18 cellular contexts compared by ENCODE assay signal in genomic region chr9:87871425-87872078, GRCh38. TPM values are rescaled to one million over a fixed set of nuclear protein-coding genes. Genes with fewer than 3 reads are reported as not detected.
DNase-seq lines count a peak whose midpoint lies in the region; ATAC-seq and TF ChIP-seq lines count a peak whose summit lies in the region.
"Had no signal": no experiment of that assay in that cellular context is flagged by ENCODE, and none has a peak within 500 bp of the region (broad histone marks: within the 10 kb centered on the region; RNA-seq: fewer than 3 reads in every experiment).

No MANE protein-coding gene starts in this region.

- DNase-seq in activated CD8-positive, alpha-beta memory T cell treated with anti-CD3 and anti-CD28 coated beads, Interleukin-2, amount 50 U/mL, for 48 hours = peak; percentile 18
- no peak for DNase-seq in activated CD8-positive, alpha-beta memory T cell treated with anti-CD3 and anti-CD28 coated beads, Interleukin-2, amount 10 ng/mL, durations not matched to agents 7 days and 5 days
- DNase-seq in islet precursor cell (peak; percentile 29), osteocyte (ENCODE audit: extremely low spot score, unreplicated experiment) (peak; percentile 75), NCI-H1417 (lab: John Stamatoyannopoulos, UW) (no peak)
- DNase-seq in effector CD4-positive, alpha-beta T cell = no peak
- no peak for DNase-seq in activated naive CD4-positive, alpha-beta T cell (lab: John Stamatoyannopoulos, UW)
- DNase-seq: CD4-positive, alpha-beta T cell; COR-L47; DND-41; NCI-H1048; NCI-H1417 treated with DMSO at 0.1 percent for 48 hours; NCI-H187; NCI-H2081 treated with DMSO at 0.1 percent for 48 hours; NCI-H524 treated with DMSO at 0.1 percent for 48 hours; NCI-H774; SIG-M5 had no signal

- CTCF ChIA-PET in activated CD8-positive, alpha-beta memory T cell treated with anti-CD3 and anti-CD28 coated beads, Interleukin-2, amount 10 ng/mL, durations not matched to agents 7 days and 5 days (lab: Charles Lee) = no interaction called here

- H3K4me1 Mint-ChIP-seq in activated CD8-positive, alpha-beta memory T cell treated with anti-CD3 and anti-CD28 coated beads, Interleukin-2, amount 10 ng/mL, durations not matched to agents 7 days and 5 days = no peaks in the 10 kb centered on the region
- H3K4me1 Mint-ChIP-seq in osteocyte (ENCODE audit: unreplicated experiment) = peaks cover 18% of the 10 kb centered on the region

- no peak for ATAC-seq in activated CD8-positive, alpha-beta memory T cell treated with anti-CD3 and anti-CD28 coated beads, Interleukin-2, amount 10 ng/mL, durations not matched to agents 7 days and 5 days
- no peak for ATAC-seq in GM21528 (IDR thresholded peaks at IDR 0.05; ENCODE audit: low FRiP score, unreplicated experiment)

- H3K9me3 Mint-ChIP-seq in activated CD8-positive, alpha-beta memory T cell treated with anti-CD3 and anti-CD28 coated beads, Interleukin-2, amount 10 ng/mL, durations not matched to agents 7 days and 5 days (ENCODE audit: low read depth) = peaks cover 7% of the 10 kb centered on the region
- H3K9me3 Mint-ChIP-seq in osteocyte (ENCODE audit: unreplicated experiment) = no peaks in the 10 kb centered on the region
- H3K9me3 Mint-ChIP-seq: CD4-positive, alpha-beta T cell had no signal

- no peaks in the 10 kb centered on the region for H3K27me3 Mint-ChIP-seq in activated CD8-positive, alpha-beta memory T cell treated with anti-CD3 and anti-CD28 coated beads, Interleukin-2, amount 10 ng/mL, durations not matched to agents 7 days and 5 days
- H3K27me3 Mint-ChIP-seq in osteocyte (ENCODE audit: unreplicated experiment) = no peaks in the 10 kb centered on the region

- H3K4me3 Mint-ChIP-seq in activated CD8-positive, alpha-beta memory T cell treated with anti-CD3 and anti-CD28 coated beads, Interleukin-2, amount 10 ng/mL, durations not matched to agents 7 days and 5 days = no peak overlapping the region
- H3K4me3 Mint-ChIP-seq in osteocyte (ENCODE audit: unreplicated experiment) = no peak overlapping the region
- H3K4me3 Mint-ChIP-seq: CD4-positive, alpha-beta T cell had no signal

- TF ChIP-seq CTCF in osteocyte (IDR thresholded peaks at IDR 0.05) = no peak

- H3K27ac Mint-ChIP-seq in activated CD8-positive, alpha-beta memory T cell treated with anti-CD3 and anti-CD28 coated beads, Interleukin-2, amount 10 ng/mL, durations not matched to agents 7 days and 5 days = no peak overlapping the region
- H3K27ac Mint-ChIP-seq in osteocyte (ENCODE audit: unreplicated experiment) = no peak overlapping the region
- H3K27ac Mint-ChIP-seq: CD4-positive, alpha-beta T cell had no signal

- no peaks in the 10 kb centered on the region for H3K36me3 Mint-ChIP-seq in activated CD8-positive, alpha-beta memory T cell treated with anti-CD3 and anti-CD28 coated beads, Interleukin-2, amount 10 ng/mL, durations not matched to agents 7 days and 5 days
- H3K36me3 Mint-ChIP-seq in osteocyte (ENCODE audit: unreplicated experiment) = no peaks in the 10 kb centered on the region

RNA-seq across cellular contexts. Expression of gene SPATA31E1, which starts 11.1 kb away (rescaled TPM):
- not detected for total RNA-seq in activated CD8-positive, alpha-beta memory T cell treated with anti-CD3 and anti-CD28 coated beads, Interleukin-2, amount 10 ng/mL, durations not matched to agents 7 days and 5 days
- not detected in 2 replicates for total RNA-seq in osteocyte
- total RNA-seq: CD4-positive, alpha-beta T cell had no signal

RNA-seq across cellular contexts. Expression of gene SPATA31C1, which starts 46.2 kb away (rescaled TPM):
- total RNA-seq in activated CD8-positive, alpha-beta memory T cell treated with anti-CD3 and anti-CD28 coated beads, Interleukin-2, amount 10 ng/mL, durations not matched to agents 7 days and 5 days = not detected
- not detected in 2 replicates for total RNA-seq in osteocyte
- total RNA-seq: CD4-positive, alpha-beta T cell had no signal

Comparison
In these comparisons a context has a peak if more than half of its experiments do, and no peak if none do; other contexts are left out.
1. DNase-seq: peak in activated CD8-positive, alpha-beta memory T cell treated with anti-CD3 and anti-CD28 coated beads, Interleukin-2, amount 50 U/mL, for 48 hours (single experiment), islet precursor cell (single experiment) and osteocyte (single experiment); none in activated CD8-positive, alpha-beta memory T cell treated with anti-CD3 and anti-CD28 coated beads, Interleukin-2, amount 10 ng/mL, durations not matched to agents 7 days and 5 days (single experiment), effector CD4-positive, alpha-beta T cell (single experiment), activated naive CD4-positive, alpha-beta T cell (0 of 4) and NCI-H1417 (0 of 3).